In genomic region chr16:11927288-11927829, GRCh38 we compare ENCODE assay signal across 12 cellular contexts. TPM values are rescaled to one million over a fixed set of nuclear protein-coding genes. Genes with fewer than 3 reads are reported as not detected.
"Had no signal": no experiment of that assay in that cellular context is flagged by ENCODE, and none has a peak within 500 bp of the region (broad histone marks: within the 10 kb centered on the region; RNA-seq: fewer than 3 reads in every experiment).

No MANE protein-coding gene starts in this region.

RNA-seq across cellular contexts. Expression of gene TNFRSF17, which starts 37.7 kb away (rescaled TPM):
- total RNA-seq: activated CD4-positive, alpha-beta memory T cell treated with anti-CD3 and anti-CD28 coated beads for 36 hours; activated CD4-positive, alpha-beta memory T cell treated with anti-CD3 and anti-CD28 coated beads, Interleukin-2, amount 10 ng/mL, durations not matched to agents 7 days and 5 days; activated CD4-positive, alpha-beta T cell treated with anti-CD3 and anti-CD28 coated beads for 36 hours; activated CD4-positive, alpha-beta T cell treated with anti-CD3 and anti-CD28 coated beads, Interleukin-2, amount 10 ng/mL, durations not matched to agents 24 days and 14 days; activated CD4-positive, alpha-beta T cell treated with anti-CD3 and anti-CD28 coated beads, Interleukin-2, amount 10 ng/mL, durations not matched to agents 7 days and 5 days; activated CD8-positive, alpha-beta memory T cell treated with anti-CD3 and anti-CD28 coated beads for 36 hours; activated CD8-positive, alpha-beta memory T cell treated with anti-CD3 and anti-CD28 coated beads, Interleukin-2, amount 10 ng/mL, durations not matched to agents 7 days and 5 days; activated CD8-positive, alpha-beta T cell treated with anti-CD3 and anti-CD28 coated beads for 36 hours; activated CD8-positive, alpha-beta T cell treated with anti-CD3 and anti-CD28 coated beads, Interleukin-2, amount 10 ng/mL, durations not matched to agents 7 days and 5 days; T-helper 1 cell treated with Interleukin-12 subunit alpha and Interleukin-12 subunit beta and Interleukin-4 antibody, amounts not matched to agents 30 ng/mL and 1 ng/mL, for 36 hours; T-helper 2 cell treated with Interferon-gamma antibody and Interleukin-4, amounts not matched to agents 100 ng/mL and 5 ng/mL, for 36 hours; WTC11 had no signal
